30 cellular contexts compared by ENCODE assay signal in the genomic region with DNA sequence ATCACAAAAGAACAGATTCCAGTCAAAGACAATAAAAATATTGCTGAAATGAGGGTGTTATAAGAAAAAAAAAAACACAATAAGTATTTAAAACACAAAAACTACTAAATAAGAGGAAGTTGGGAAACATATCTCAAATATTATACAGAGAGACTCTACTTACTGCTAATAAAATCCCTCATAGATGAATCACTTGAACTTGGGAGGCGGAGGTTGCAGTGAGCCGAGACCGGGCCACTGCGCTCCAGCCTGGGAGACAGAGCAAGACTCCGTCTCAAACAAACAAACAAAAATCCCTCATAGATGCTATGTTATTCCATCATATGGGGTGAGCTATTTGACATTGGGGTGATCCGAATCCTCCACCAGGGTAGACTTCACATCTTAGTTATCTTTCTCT.
"Had no signal": no experiment of that assay in that cellular context is flagged by ENCODE, and none has a peak within 500 bp of the region (broad histone marks: within the 10 kb centered on the region; RNA-seq: fewer than 3 reads in every experiment).

No MANE protein-coding gene starts in this region.

- H3K4me1 ChIP-seq: ascending aorta, breast epithelium had no signal

- H3K36me3 ChIP-seq: ascending aorta, breast epithelium, WERI-Rb-1 had no signal

- H3K27me3 ChIP-seq: ascending aorta, breast epithelium had no signal

- H3K27ac ChIP-seq: ascending aorta, breast epithelium, WERI-Rb-1 had no signal

- DNase-seq: activated CD4-positive, alpha-beta memory T cell treated with anti-CD3 and anti-CD28 coated beads, Interleukin-2, amount 10 ng/mL, durations not matched to agents 7 days and 5 days; activated CD4-positive, alpha-beta T cell treated with anti-CD3 and anti-CD28 coated beads for 1 hour; activated CD4-positive, alpha-beta T cell treated with anti-CD3 and anti-CD28 coated beads for 36 hours; activated CD4-positive, alpha-beta T cell treated with anti-CD3 and anti-CD28 coated beads for 48 hours; activated CD4-positive, alpha-beta T cell treated with anti-CD3 and anti-CD28 coated beads, Interleukin-2, amount 10 ng/mL, durations not matched to agents 7 days and 5 days; activated CD4-positive, alpha-beta T cell treated with anti-CD3 and anti-CD28 coated beads, Interleukin-2, amount 50 U/mL, for 48 hours; activated CD4-positive, CD25-positive, alpha-beta regulatory T cell; activated CD8-positive, alpha-beta memory T cell treated with anti-CD3 and anti-CD28 coated beads for 24 hours; activated CD8-positive, alpha-beta memory T cell treated with anti-CD3 and anti-CD28 coated beads, Interleukin-2, amount 10 ng/mL, durations not matched to agents 7 days and 5 days; activated CD8-positive, alpha-beta memory T cell treated with anti-CD3 and anti-CD28 coated beads, Interleukin-2, amount 50 U/mL, for 48 hours; activated CD8-positive, alpha-beta T cell treated with anti-CD3 and anti-CD28 coated beads, Interleukin-2, amount 10 ng/mL, durations not matched to agents 7 days and 5 days; activated effector memory CD4-positive, alpha-beta T cell treated with Interleukin-2 at 50 U/mL for 16 hours; activated gamma-delta T cell; activated naive CD4-positive, alpha-beta T cell treated with anti-CD3 and anti-CD28 coated beads, Interleukin-2, amount 10 ng/mL, durations not matched to agents 7 days and 5 days; activated naive CD4-positive, alpha-beta T cell treated with Interleukin-2 at 50 U/mL for 16 hours; activated naive CD8-positive, alpha-beta T cell treated with anti-CD3 and anti-CD28 coated beads, Interleukin-2, amount 10 ng/mL, durations not matched to agents 7 days and 5 days; activated naive CD8-positive, alpha-beta T cell treated with anti-CD3 and anti-CD28 coated beads, Interleukin-2, amount 50 U/mL, for 24 hours; activated T-cell treated with anti-CD3 and anti-CD28 coated beads, Interleukin-2, amount 50 U/mL, for 24 hours; activated T-cell treated with anti-CD3 and anti-CD28 coated beads, Interleukin-2, amount 50 U/mL, for 48 hours; amygdala; anterior cingulate cortex; central memory CD4-positive, alpha-beta T cell; T-helper 1 cell; T-helper 2 cell; T-helper 9 cell; WERI-Rb-1 had no signal

- ATAC-seq: activated CD4-positive, alpha-beta T cell treated with anti-CD3 and anti-CD28 coated beads for 36 hours; activated CD4-positive, CD25-positive, alpha-beta regulatory T cell treated with anti-CD3 and anti-CD28 coated beads, Interleukin-2, amount 50 U/mL, for 24 hours; activated CD8-positive, alpha-beta memory T cell treated with anti-CD3 and anti-CD28 coated beads, Interleukin-2, amount 10 ng/mL, durations not matched to agents 7 days and 5 days; activated CD8-positive, alpha-beta T cell treated with anti-CD3 and anti-CD28 coated beads, Interleukin-2, amount 10 ng/mL, durations not matched to agents 7 days and 5 days; activated naive CD8-positive, alpha-beta T cell treated with anti-CD3 and anti-CD28 coated beads, Interleukin-2, amount 50 U/mL, for 24 hours; WTC11 had no signal

- H3K4me3 ChIP-seq: ascending aorta, breast epithelium had no signal

- H3K9me3 ChIP-seq: ascending aorta, breast epithelium had no signal
